Comparison of ENCODE assay signal across 19 cellular contexts in the genomic region with DNA sequence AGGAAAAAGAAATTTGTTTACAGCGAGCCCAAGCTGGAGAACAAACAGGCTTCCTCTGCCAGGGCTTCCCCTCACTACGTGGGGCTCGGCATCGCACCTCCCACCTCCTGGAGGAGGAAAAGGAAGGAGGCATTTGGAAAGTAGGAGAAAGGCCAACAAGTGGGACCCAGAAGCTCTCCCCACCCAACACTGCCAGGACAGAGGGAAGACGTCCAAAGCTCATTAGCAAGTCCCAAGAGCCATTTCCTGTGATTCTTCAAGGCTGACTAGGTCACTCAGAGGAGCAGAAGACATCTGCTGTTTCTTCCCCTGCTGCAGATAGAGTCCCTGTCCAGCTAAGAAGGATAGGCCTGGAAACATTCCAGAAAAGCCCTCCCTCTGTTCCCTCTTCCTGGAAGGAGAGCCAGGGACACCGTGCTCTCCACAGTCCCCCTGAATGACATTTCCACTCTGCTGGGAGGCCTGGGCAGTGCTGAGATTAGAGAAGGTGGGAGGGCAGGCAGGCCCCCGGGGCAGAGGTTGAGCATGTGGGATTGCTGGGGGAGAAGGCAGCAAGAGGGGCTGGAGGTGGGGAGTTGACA. TPM values are rescaled to one million over a fixed set of nuclear protein-coding genes. Genes with fewer than 3 reads are reported as not detected.
DNase-seq lines count a peak whose midpoint lies in the region; ATAC-seq and TF ChIP-seq lines count a peak whose summit lies in the region.
"Had no signal": no experiment of that assay in that cellular context is flagged by ENCODE, and none has a peak within 500 bp of the region (broad histone marks: within the 10 kb centered on the region; RNA-seq: fewer than 3 reads in every experiment).

No MANE protein-coding gene starts in this region.

- ATAC-seq in GM23338, result no peak

- H3K27me3 ChIP-seq in GM23338 (ENCODE audit: insufficient read depth), result no peaks in the 10 kb centered on the region
- peaks cover 0 to 60% (median 0%) of the 10 kb centered on the region in 7 donors for H3K27me3 ChIP-seq in spleen (replicated peaks in 1 of 7)
- H3K27me3 ChIP-seq in BE2C, result no peaks in the 10 kb centered on the region

- H3K9me3 Mint-ChIP-seq in GM23338, result no peaks in the 10 kb centered on the region
- no peaks in the 10 kb centered on the region for H3K9me3 Mint-ChIP-seq in mesothelial cell of epicardium
- H3K9me3 Mint-ChIP-seq: neural progenitor cell had no signal

- 30 to 67% (median 51%) methylated on average over 6 to 7 of the region's 7 CpGs for WGBS in spleen, 5 donors

- no peak for TF ChIP-seq CTCF in GM23338 (conservative IDR thresholded peaks at IDR 0.05; ENCODE audit: low read depth in 2 of 2)
- no peak for TF ChIP-seq CTCF in mesothelial cell of epicardium (IDR thresholded peaks at IDR 0.05; ENCODE audit: unreplicated experiment)
- TF ChIP-seq CTCF in spleen (IDR thresholded peaks at IDR 0.05 in 8 of 11, conservative IDR thresholded peaks at IDR 0.05 in 3 of 11), result no peak
- TF ChIP-seq CTCF in BE2C (IDR thresholded peaks at IDR 0.05; ENCODE audit: low read depth, low read length), result no peak

- H3K4me3 ChIP-seq in GM23338, result no peak overlapping the region
- H3K4me3 ChIP-seq in spleen, result no peak overlapping the region
- no peak overlapping the region for H3K4me3 ChIP-seq in BE2C (ENCODE audit: low read depth, low read length)
- H3K4me3 ChIP-seq: neural progenitor cell, smooth muscle cell had no signal

- H3K4me1 ChIP-seq in GM23338 (ENCODE audit: insufficient read depth) (peaks cover 22% of the 10 kb centered on the region), spleen (peaks cover 0 to 8% (median 0%) of the 10 kb centered on the region in 6 donors), BE2C (no peaks in the 10 kb centered on the region)
- H3K4me1 ChIP-seq: Caco-2 had no signal

- intact Hi-C loops in spleen (cut with DNase I; ENCODE audit: low total_unique reads), result no loop called here

- H3K4me2 ChIP-seq in GM23338, result no peak overlapping the region
- H3K4me2 ChIP-seq: KMS-11, neural progenitor cell, SK-N-SH, smooth muscle cell had no signal

- DNase-seq in GM23338 (ENCODE audit: low spot score) (no peak), glomerular endothelial cell (ENCODE audit: extremely low read depth, low read depth, low spot score) (peak; percentile 14), mesothelial cell of epicardium (ENCODE audit: low spot score in 2 of 2, unreplicated experiment in 2 of 2) (no peak), spleen (peak; percentile 46), CD1c-positive myeloid dendritic cell (ENCODE audit: extremely low spot score) (no peak), NCI-H510A (lab: John Stamatoyannopoulos, UW) (no peak), BE2C (no peak), middle frontal gyrus (ENCODE audit: extremely low spot score, low spot score) (no peak)
- DNase-seq: activated CD4-positive, alpha-beta T cell treated with anti-CD3 and anti-CD28 coated beads for 1 hour; activated naive CD4-positive, alpha-beta T cell treated with Interleukin-2 at 50 U/mL for 16 hours; Caco-2; cortex of kidney; NCI-H1092; NCI-H526 treated with DMSO at 0.1 percent for 48 hours; SK-N-SH; T1000 had no signal

- 0 out of 2 replicates have a peak overlapping the region, but pooled peaks have one; percentile 38 for H2AFZ ChIP-seq in GM23338
- H2AFZ ChIP-seq: neural progenitor cell had no signal

- H3K36me3 Mint-ChIP-seq in GM23338 (ENCODE audit: low read depth) (no peaks in the 10 kb centered on the region), mesothelial cell of epicardium (no peaks in the 10 kb centered on the region)
- H3K36me3 Mint-ChIP-seq: neural progenitor cell had no signal

- TF ChIP-seq POLR2A in spleen (IDR thresholded peaks at IDR 0.05), result no peak

- H3K9me3 ChIP-seq in spleen (no peaks in the 10 kb centered on the region), BE2C (no peaks in the 10 kb centered on the region)
- H3K9me3 ChIP-seq: Caco-2, SK-N-SH had no signal

- H3F3A ChIP-seq in GM23338 (replicated peaks; ENCODE audit: low read depth), result no peaks in the 10 kb centered on the region; the same call in none of the 2 replicates

- peaks cover 11% of the 10 kb centered on the region; the same call in 1 of the 2 replicates for H3K9me2 ChIP-seq in GM23338 (ENCODE audit: insufficient read depth)
- H3K9me2 ChIP-seq: SK-N-SH had no signal

- peaks cover 47% of the 10 kb centered on the region for H3K4me1 Mint-ChIP-seq in GM23338
- H3K4me1 Mint-ChIP-seq in mesothelial cell of epicardium, result peaks cover 30% of the 10 kb centered on the region

- no peak overlapping the region for H3K27ac ChIP-seq in GM23338 (ENCODE audit: low read depth)
- H3K27ac ChIP-seq in spleen, result peak overlapping the region in 2 of 8 donors; percentile 31 to 49
- H3K27ac ChIP-seq: KMS-11, neural progenitor cell had no signal

- H3K36me3 ChIP-seq in GM23338 (ENCODE audit: insufficient read depth) (no peaks in the 10 kb centered on the region), spleen (no peaks in the 10 kb centered on the region), BE2C (no peaks in the 10 kb centered on the region)
- H3K36me3 ChIP-seq: neural progenitor cell had no signal

- H4K20me1 ChIP-seq in GM23338 (replicated peaks; ENCODE audit: insufficient read depth), result no peaks in the 10 kb centered on the region

- H3K4me3 Mint-ChIP-seq in GM23338, result no peak overlapping the region
- no peak overlapping the region for H3K4me3 Mint-ChIP-seq in mesothelial cell of epicardium
- H3K4me3 Mint-ChIP-seq: neural progenitor cell had no signal

- no peaks in the 10 kb centered on the region for H3K79me2 ChIP-seq in GM23338 (replicated peaks; ENCODE audit: insufficient read depth)

- H3K27ac Mint-ChIP-seq in GM23338, result no peak overlapping the region
- peak overlapping the region; percentile 75 for H3K27ac Mint-ChIP-seq in mesothelial cell of epicardium

- peaks cover 14% of the 10 kb centered on the region for H3K27me3 Mint-ChIP-seq in GM23338 (ENCODE audit: insufficient read depth, low read depth, poor library complexity)
- peaks cover 62% of the 10 kb centered on the region for H3K27me3 Mint-ChIP-seq in mesothelial cell of epicardium (ENCODE audit: low read depth)

TF ChIP-seq in GM23338, 12 proteins besides CTCF, POLR2A, EP300 and RAD21:
- no peak for TF ChIP-seq CREB1 (CRISPR knock-in tag; IDR thresholded peaks at IDR 0.05; ENCODE audit: low read depth)
- TF ChIP-seq, protein P1, sequence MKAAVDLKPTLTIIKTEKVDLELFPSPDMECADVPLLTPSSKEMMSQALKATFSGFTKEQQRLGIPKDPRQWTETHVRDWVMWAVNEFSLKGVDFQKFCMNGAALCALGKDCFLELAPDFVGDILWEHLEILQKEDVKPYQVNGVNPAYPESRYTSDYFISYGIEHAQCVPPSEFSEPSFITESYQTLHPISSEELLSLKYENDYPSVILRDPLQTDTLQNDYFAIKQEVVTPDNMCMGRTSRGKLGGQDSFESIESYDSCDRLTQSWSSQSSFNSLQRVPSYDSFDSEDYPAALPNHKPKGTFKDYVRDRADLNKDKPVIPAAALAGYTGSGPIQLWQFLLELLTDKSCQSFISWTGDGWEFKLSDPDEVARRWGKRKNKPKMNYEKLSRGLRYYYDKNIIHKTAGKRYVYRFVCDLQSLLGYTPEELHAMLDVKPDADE (IDR thresholded peaks at IDR 0.05), result no peak
- TF ChIP-seq, protein P2, sequence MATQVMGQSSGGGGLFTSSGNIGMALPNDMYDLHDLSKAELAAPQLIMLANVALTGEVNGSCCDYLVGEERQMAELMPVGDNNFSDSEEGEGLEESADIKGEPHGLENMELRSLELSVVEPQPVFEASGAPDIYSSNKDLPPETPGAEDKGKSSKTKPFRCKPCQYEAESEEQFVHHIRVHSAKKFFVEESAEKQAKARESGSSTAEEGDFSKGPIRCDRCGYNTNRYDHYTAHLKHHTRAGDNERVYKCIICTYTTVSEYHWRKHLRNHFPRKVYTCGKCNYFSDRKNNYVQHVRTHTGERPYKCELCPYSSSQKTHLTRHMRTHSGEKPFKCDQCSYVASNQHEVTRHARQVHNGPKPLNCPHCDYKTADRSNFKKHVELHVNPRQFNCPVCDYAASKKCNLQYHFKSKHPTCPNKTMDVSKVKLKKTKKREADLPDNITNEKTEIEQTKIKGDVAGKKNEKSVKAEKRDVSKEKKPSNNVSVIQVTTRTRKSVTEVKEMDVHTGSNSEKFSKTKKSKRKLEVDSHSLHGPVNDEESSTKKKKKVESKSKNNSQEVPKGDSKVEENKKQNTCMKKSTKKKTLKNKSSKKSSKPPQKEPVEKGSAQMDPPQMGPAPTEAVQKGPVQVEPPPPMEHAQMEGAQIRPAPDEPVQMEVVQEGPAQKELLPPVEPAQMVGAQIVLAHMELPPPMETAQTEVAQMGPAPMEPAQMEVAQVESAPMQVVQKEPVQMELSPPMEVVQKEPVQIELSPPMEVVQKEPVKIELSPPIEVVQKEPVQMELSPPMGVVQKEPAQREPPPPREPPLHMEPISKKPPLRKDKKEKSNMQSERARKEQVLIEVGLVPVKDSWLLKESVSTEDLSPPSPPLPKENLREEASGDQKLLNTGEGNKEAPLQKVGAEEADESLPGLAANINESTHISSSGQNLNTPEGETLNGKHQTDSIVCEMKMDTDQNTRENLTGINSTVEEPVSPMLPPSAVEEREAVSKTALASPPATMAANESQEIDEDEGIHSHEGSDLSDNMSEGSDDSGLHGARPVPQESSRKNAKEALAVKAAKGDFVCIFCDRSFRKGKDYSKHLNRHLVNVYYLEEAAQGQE (IDR thresholded peaks at IDR 0.05; ENCODE audit: unreplicated experiment), result no peak

RNA-seq across cellular contexts. Expression of a gene that starts 57.0 kb away (rescaled TPM):
- 11.4 and 13.3 TPM in 2 replicates for total RNA-seq in GM23338 (2014; rRNA removed; shearing (Covaris generic))
- 1.9 and 2.1 TPM in 2 replicates for polyA plus RNA-seq in GM23338 (2016; fragmentation: Nextera tagmentation; extraction: Ambion mirVana)
- total RNA-seq in glomerular endothelial cell, result 15.2 and 19.4 TPM in 2 replicates
- total RNA-seq in mesothelial cell of epicardium, result 10.9 to 11.8 TPM (median 11.7 TPM) in 3 replicates
- total RNA-seq in spleen, result 1 to 10 TPM in 6 of 7 donors, under 1 TPM in 1; 0.85 to 2.5 (median 1.6) TPM
- 1 to 10 TPM in 1 of 3 donors, under 1 TPM in 2; 0.26 to 1.0 (median 0.49) TPM for polyA plus RNA-seq in spleen
- 2.4 TPM for polyA plus RNA-seq in BE2C (2012; ENCODE audit: insufficient read depth, insufficient read length, low read depth)

Comparison
In these comparisons a context has a peak if more than half of its experiments do, and no peak if none do; other contexts are left out.
1. DNase-seq: peak in glomerular endothelial cell (single experiment) and spleen (single experiment); none in GM23338 (single experiment), mesothelial cell of epicardium (0 of 2), CD1c-positive myeloid dendritic cell (single experiment), NCI-H510A (single experiment), BE2C (single experiment) and middle frontal gyrus (single experiment).